ENCODE assay signal across 1 cellular context in the genomic region with DNA sequence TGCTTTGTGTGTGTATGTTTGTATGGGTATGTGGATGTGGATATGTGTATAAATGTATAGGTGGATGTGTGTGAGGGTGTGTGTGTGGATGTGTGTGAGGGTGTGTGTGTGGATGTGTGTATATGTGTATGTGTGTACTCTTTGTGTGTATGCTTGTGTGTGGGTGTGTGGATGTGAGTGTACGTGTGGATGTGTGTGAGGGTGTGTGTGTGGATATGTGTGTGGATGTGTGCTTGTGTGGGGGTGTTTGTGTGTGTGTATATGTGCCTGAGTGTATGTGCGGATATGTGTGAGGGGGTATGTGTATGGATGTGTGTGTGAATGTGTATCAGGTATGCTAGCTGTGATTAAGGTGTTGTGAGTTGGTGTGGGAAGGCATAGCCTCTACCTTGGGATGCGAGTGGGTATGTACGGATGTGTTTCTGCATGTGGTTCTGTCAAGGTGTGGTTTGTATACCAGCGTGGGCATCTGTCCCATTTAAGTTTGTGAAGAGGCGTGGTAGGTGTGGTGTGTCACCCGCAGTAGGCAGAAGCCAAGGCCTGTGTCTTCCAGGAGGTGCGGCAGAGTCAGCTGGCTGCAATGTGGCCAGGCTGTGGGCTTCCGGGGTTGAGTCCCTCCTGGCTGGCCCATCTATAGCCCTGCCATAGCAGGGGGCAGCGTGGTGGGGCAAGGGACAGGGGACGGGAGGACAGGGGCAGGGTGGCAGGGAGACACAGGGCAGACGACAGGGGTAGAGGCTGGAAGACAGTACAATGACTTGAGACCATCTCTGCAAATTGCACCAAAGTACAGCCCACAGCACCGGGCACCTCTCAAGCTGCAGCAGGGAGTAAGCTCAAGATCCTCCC.
TF ChIP-seq lines count a peak whose summit lies in the region.

No MANE protein-coding gene starts in this region.

TF ChIP-seq in GM12878, 131 proteins besides CTCF, POLR2A, EP300 and RAD21 (continued from another document):
- TF ChIP-seq, protein P1, sequence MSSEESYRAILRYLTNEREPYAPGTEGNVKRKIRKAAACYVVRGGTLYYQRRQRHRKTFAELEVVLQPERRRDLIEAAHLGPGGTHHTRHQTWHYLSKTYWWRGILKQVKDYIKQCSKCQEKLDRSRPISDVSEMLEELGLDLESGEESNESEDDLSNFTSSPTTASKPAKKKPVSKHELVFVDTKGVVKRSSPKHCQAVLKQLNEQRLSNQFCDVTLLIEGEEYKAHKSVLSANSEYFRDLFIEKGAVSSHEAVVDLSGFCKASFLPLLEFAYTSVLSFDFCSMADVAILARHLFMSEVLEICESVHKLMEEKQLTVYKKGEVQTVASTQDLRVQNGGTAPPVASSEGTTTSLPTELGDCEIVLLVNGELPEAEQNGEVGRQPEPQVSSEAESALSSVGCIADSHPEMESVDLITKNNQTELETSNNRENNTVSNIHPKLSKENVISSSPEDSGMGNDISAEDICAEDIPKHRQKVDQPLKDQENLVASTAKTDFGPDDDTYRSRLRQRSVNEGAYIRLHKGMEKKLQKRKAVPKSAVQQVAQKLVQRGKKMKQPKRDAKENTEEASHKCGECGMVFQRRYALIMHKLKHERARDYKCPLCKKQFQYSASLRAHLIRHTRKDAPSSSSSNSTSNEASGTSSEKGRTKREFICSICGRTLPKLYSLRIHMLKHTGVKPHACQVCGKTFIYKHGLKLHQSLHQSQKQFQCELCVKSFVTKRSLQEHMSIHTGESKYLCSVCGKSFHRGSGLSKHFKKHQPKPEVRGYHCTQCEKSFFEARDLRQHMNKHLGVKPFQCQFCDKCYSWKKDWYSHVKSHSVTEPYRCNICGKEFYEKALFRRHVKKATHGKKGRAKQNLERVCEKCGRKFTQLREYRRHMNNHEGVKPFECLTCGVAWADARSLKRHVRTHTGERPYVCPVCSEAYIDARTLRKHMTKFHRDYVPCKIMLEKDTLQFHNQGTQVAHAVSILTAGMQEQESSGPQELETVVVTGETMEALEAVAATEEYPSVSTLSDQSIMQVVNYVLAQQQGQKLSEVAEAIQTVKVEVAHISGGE (CRISPR knock-in tag; IDR thresholded peaks at IDR 0.05), result no peak
- TF ChIP-seq SP1 (IDR thresholded peaks at IDR 0.05; ENCODE audit: low read depth, low read length) (no peak), MXI1 (IDR thresholded peaks at IDR 0.05; ENCODE audit: low read depth, low read length) (no peak), RUNX3 (IDR thresholded peaks at IDR 0.05; ENCODE audit: low read length) (no peak)
- TF ChIP-seq, protein P2, sequence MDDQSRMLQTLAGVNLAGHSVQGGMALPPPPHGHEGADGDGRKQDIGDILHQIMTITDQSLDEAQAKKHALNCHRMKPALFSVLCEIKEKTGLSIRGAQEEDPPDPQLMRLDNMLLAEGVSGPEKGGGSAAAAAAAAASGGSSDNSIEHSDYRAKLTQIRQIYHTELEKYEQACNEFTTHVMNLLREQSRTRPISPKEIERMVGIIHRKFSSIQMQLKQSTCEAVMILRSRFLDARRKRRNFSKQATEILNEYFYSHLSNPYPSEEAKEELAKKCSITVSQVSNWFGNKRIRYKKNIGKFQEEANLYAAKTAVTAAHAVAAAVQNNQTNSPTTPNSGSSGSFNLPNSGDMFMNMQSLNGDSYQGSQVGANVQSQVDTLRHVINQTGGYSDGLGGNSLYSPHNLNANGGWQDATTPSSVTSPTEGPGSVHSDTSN (IDR thresholded peaks at IDR 0.05; ENCODE audit: insufficient replicate concordance, low read depth, low read length), result peak; percentile 6
